21 cellular contexts compared by ENCODE assay signal in genomic region chr17:61230972-61231820, GRCh38.
DNase-seq lines count a peak whose midpoint lies in the region; ATAC-seq, FAIRE-seq and TF ChIP-seq lines count a peak whose summit lies in the region.
"Had no signal": no experiment of that assay in that cellular context is flagged by ENCODE, and none has a peak within 500 bp of the region (broad histone marks: within the 10 kb centered on the region; RNA-seq: fewer than 3 reads in every experiment).

No MANE protein-coding gene starts in this region.

- no peak for TF ChIP-seq EP300 in A549 (IDR thresholded peaks at IDR 0.05)

- H2AFZ ChIP-seq in MM.1S (ENCODE audit: low read length) (no peak overlapping the region), hepatocyte (no peak overlapping the region)
- H2AFZ ChIP-seq: GM23248 had no signal

- CTCF ChIA-PET in A549 (lab: Yijun Ruan, JAX): interaction anchor here (0.7 to 1.2 kb wide), 3 partner anchors 53 to 174 kb away, joined by 3 to 5 read pairs (median 3); no protein-coding TSS in a partner anchor

- DNase-seq in A549 (ENCODE audit: low read depth in 1 of 2, low spot score in 1 of 2) (no peak), MM.1S (peak; percentile 68), hepatocyte (ENCODE audit: low spot score) (no peak), KG1 (lab: John Stamatoyannopoulos, UW) (no peak), SW480 (ENCODE audit: low spot score) (no peak)
- DNase-seq in stimulated activated CD4-positive, alpha-beta T cell treated with anti-CD3 and anti-CD28 coated beads, Interleukin-4, amount 100 ng/mL, for 4 hours: no peak
- DNase-seq: BE2C; Calu3; CD4-positive, alpha-beta T cell; GF-D8; GM23248; NCI-H1436; NCI-H1930; NCI-H69; Right ventricle myocardium superior; SK-N-SH; T-cell had no signal

- H3K27ac ChIP-seq in A549 (no peak overlapping the region), MM.1S (ENCODE audit: low read length) (peak overlapping the region; percentile 35; the same call in 1 of the 2 replicates), hepatocyte (peak overlapping the region; percentile 34)
- H3K27ac ChIP-seq: GM23248 had no signal

- no peak for FAIRE-seq in A549 (lab: Jason Lieb, UNC)
- FAIRE-seq: GM12892 had no signal

- no peak overlapping the region for H3K9ac ChIP-seq in MM.1S (ENCODE audit: low read length)
- H3K9ac ChIP-seq: GM23248, SK-N-SH had no signal

- H3K27me3 ChIP-seq in MM.1S (replicated peaks; ENCODE audit: insufficient read depth, low read length) (no peaks in the 10 kb centered on the region), hepatocyte (no peaks in the 10 kb centered on the region)
- H3K27me3 ChIP-seq: BE2C had no signal

- TF ChIP-seq POLR2A in A549 (IDR thresholded peaks at IDR 0.05; ENCODE audit: low read length): no peak

- H3K36me3 ChIP-seq in MM.1S (replicated peaks; ENCODE audit: insufficient read depth, low read length) (no peaks in the 10 kb centered on the region), hepatocyte (replicated peaks; ENCODE audit: insufficient read depth, low read depth) (no peaks in the 10 kb centered on the region)
- H3K36me3 ChIP-seq: BE2C, HAP-1 had no signal

- H3K4me3 ChIP-seq in A549 (no peak overlapping the region), MM.1S (ENCODE audit: low read length) (no peak overlapping the region), hepatocyte (no peak overlapping the region)
- H3K4me3 ChIP-seq: GM23248, HAP-1 had no signal

- no peaks in the 10 kb centered on the region for H3K9me3 ChIP-seq in A549
- no peaks in the 10 kb centered on the region for H3K9me3 ChIP-seq in MM.1S (replicated peaks; ENCODE audit: insufficient read depth, low read length)
- no peaks in the 10 kb centered on the region for H3K9me3 ChIP-seq in hepatocyte (ENCODE audit: low read depth)
- H3K9me3 ChIP-seq: BE2C, HAP-1, SK-N-SH had no signal

- POLR2A ChIA-PET in A549 (lab: Yijun Ruan, JAX): no interaction called here

- H3K4me1 ChIP-seq in A549 (peaks cover 9% of the 10 kb centered on the region; the same call in 2 of the 3 replicates), MM.1S (ENCODE audit: low read length) (peaks cover 13% of the 10 kb centered on the region), hepatocyte (ENCODE audit: insufficient read depth) (peaks cover 46% of the 10 kb centered on the region)

- 75% methylated on average over 4 of the region's 4 CpGs for WGBS in A549 (ENCODE audit: missing lambda C conversion rate)
- 52% methylated on average over 4 of the region's 4 CpGs for WGBS in hepatocyte (ENCODE audit: low lambda C conversion rate, missing lambda C conversion rate)

- TF ChIP-seq CTCF in A549 (IDR thresholded peaks at IDR 0.05) (no peak), MM.1S (IDR thresholded peaks at IDR 0.05; ENCODE audit: low read length) (no peak), hepatocyte (IDR thresholded peaks at IDR 0.05; ENCODE audit: poor library complexity) (no peak)

- no peaks in the 10 kb centered on the region for H4K20me1 ChIP-seq in MM.1S (ENCODE audit: insufficient read depth, low read length)
- no peaks in the 10 kb centered on the region for H4K20me1 ChIP-seq in hepatocyte (ENCODE audit: insufficient read depth, poor library complexity, severe bottlenecking)

- H3F3A ChIP-seq in MM.1S (ENCODE audit: insufficient read depth, low read length): no peaks in the 10 kb centered on the region

- H3K9me2 ChIP-seq in MM.1S (replicated peaks; ENCODE audit: insufficient read depth, low read length): no peaks in the 10 kb centered on the region
- H3K9me2 ChIP-seq in hepatocyte (replicated peaks; ENCODE audit: insufficient read depth): no peaks in the 10 kb centered on the region
- H3K9me2 ChIP-seq: SK-N-SH had no signal

- no peak for ATAC-seq in A549
- peak; percentile 47 for ATAC-seq in GM19351 (IDR thresholded peaks at IDR 0.05; ENCODE audit: unreplicated experiment)
- no peak for ATAC-seq in HG03039 (IDR thresholded peaks at IDR 0.05; ENCODE audit: unreplicated experiment)
- ATAC-seq: T-cell had no signal

- TF ChIP-seq RAD21 in A549 (conservative IDR thresholded peaks at IDR 0.05 in 1 of 2, IDR thresholded peaks at IDR 0.05 in 1 of 2): no peak

- H3K4me2 ChIP-seq in A549 (no peak overlapping the region), MM.1S (ENCODE audit: low read depth, low read length) (peak overlapping the region; percentile 31; the same call in 1 of the 2 replicates), hepatocyte (no peak overlapping the region)
- H3K4me2 ChIP-seq: SK-N-SH had no signal

- no peaks in the 10 kb centered on the region for H3K79me2 ChIP-seq in MM.1S (ENCODE audit: low read length)
- H3K79me2 ChIP-seq in hepatocyte: no peaks in the 10 kb centered on the region

TF ChIP-seq in A549, 52 proteins besides CTCF, POLR2A, EP300 and RAD21:
- TF ChIP-seq E2F6 (IDR thresholded peaks at IDR 0.05; ENCODE audit: borderline replicate concordance, low read depth): peak; percentile 14; the same call in 1 of the 2 replicates
- no peak for TF ChIP-seq CEBPB (IDR thresholded peaks at IDR 0.05)

Comparison
In these comparisons a context has a peak if more than half of its experiments do, and no peak if none do; other contexts are left out.
1. H3K27ac ChIP-seq: peak in MM.1S (single experiment) and hepatocyte (single experiment); none in A549 (0 of 2).